Comparison of ENCODE assay signal across 9 cellular contexts in genomic region chr14:24674204-24674970, GRCh38. TPM values are rescaled to one million over a fixed set of nuclear protein-coding genes. Genes with fewer than 3 reads are reported as not detected.
DNase-seq lines count a peak whose midpoint lies in the region; ATAC-seq and TF ChIP-seq lines count a peak whose summit lies in the region.
"Had no signal": no experiment of that assay in that cellular context is flagged by ENCODE, and none has a peak within 500 bp of the region (broad histone marks: within the 10 kb centered on the region; RNA-seq: fewer than 3 reads in every experiment).

No MANE protein-coding gene starts in this region.

- peak overlapping the region; percentile 94 for H3K27ac Mint-ChIP-seq in CD8-positive, alpha-beta T cell
- peak overlapping the region; percentile 95 for H3K27ac Mint-ChIP-seq in activated T-helper 17 cell treated with anti-CD3 and anti-CD28 coated beads, Interleukin-2, amount 50 U/mL, for 72 hours
- H3K27ac Mint-ChIP-seq: nephron had no signal

- no peaks in the 10 kb centered on the region for H3K9me3 ChIP-seq in CD8-positive, alpha-beta T cell (ENCODE audit: low read length)

- H3K27ac ChIP-seq in CD8-positive, alpha-beta T cell (ENCODE audit: low read depth, low read length): peak overlapping the region; percentile 27

- H3K4me1 Mint-ChIP-seq in CD8-positive, alpha-beta T cell (ENCODE audit: low read depth): peaks cover 63% of the 10 kb centered on the region
- H3K4me1 Mint-ChIP-seq in activated T-helper 17 cell treated with anti-CD3 and anti-CD28 coated beads, Interleukin-2, amount 50 U/mL, for 72 hours: peaks cover 32% of the 10 kb centered on the region

- H3K27me3 ChIP-seq in CD8-positive, alpha-beta T cell (ENCODE audit: insufficient read depth, low read length): no peaks in the 10 kb centered on the region

- CTCF ChIA-PET in CD8-positive, alpha-beta T cell (lab: Charles Lee): interaction anchor here (0.6 to 2.6 kb wide), 8 partner anchors 10 to 243 kb away, joined by 3 to 11 read pairs (median 4); no protein-coding TSS in a partner anchor

- no peak for TF ChIP-seq CTCF in CD8-positive, alpha-beta T cell (IDR thresholded peaks at IDR 0.05)

- POLR2A ChIA-PET in CD8-positive, alpha-beta T cell (lab: Charles Lee): interaction anchor here (1.0 to 1.4 kb wide), 5 partner anchors 11 to 69 kb away, joined by 3 to 9 read pairs (median 4); partner anchors contain the start of gene GZMH

- intact Hi-C loops in CD8-positive, alpha-beta T cell (cut with DNase I, micrococcal nuclease): loop anchor here (10.0 kb wide), 2 partner anchors 230 to 340 kb away; partner anchors contain the start of genes ADCY4 (in 2 of the 2), RIPK3 (in 2 of the 2) and SDR39U1 (in 1 of the 2)

- no peaks in the 10 kb centered on the region for H3K36me3 ChIP-seq in CD8-positive, alpha-beta T cell (ENCODE audit: insufficient read depth, low read length)

- peak overlapping the region; percentile 21 for H3K4me3 ChIP-seq in CD8-positive, alpha-beta T cell (ENCODE audit: low read depth, low read length)

- ATAC-seq in CD8-positive, alpha-beta T cell: peak; percentile 42
- ATAC-seq in GM19455 (IDR thresholded peaks at IDR 0.05; ENCODE audit: unreplicated experiment) (peak; percentile 55), HG03469 (IDR thresholded peaks at IDR 0.05; ENCODE audit: unreplicated experiment) (peak; percentile 45)
- ATAC-seq in activated T-helper 17 cell treated with anti-CD3 and anti-CD28 coated beads, Interleukin-2, amount 50 U/mL, for 72 hours (replicated peaks): peak; percentile 63

- peak overlapping the region; percentile 75 for H3K4me3 Mint-ChIP-seq in CD8-positive, alpha-beta T cell
- peak overlapping the region; percentile 76 for H3K4me3 Mint-ChIP-seq in activated T-helper 17 cell treated with anti-CD3 and anti-CD28 coated beads, Interleukin-2, amount 50 U/mL, for 72 hours
- H3K4me3 Mint-ChIP-seq: nephron had no signal

- H3K36me3 Mint-ChIP-seq in CD8-positive, alpha-beta T cell: no peaks in the 10 kb centered on the region
- peaks cover 5% of the 10 kb centered on the region for H3K36me3 Mint-ChIP-seq in activated T-helper 17 cell treated with anti-CD3 and anti-CD28 coated beads, Interleukin-2, amount 50 U/mL, for 72 hours (ENCODE audit: low read depth)

- DNase-seq in CD8-positive, alpha-beta T cell: peak in 4 of 7 experiments; percentile 20 to 56 (median 40)
- DNase-seq in NCI-H2227 treated with DMSO at 0.1 percent for 48 hours (lab: John Stamatoyannopoulos, UW): no peak
- DNase-seq in HT-29 (ENCODE audit: low spot score): no peak
- no peak for DNase-seq in GDM1 (lab: John Stamatoyannopoulos, UW)
- DNase-seq in SKM-1 treated with dmso at 0.1 percent for 144 hours (lab: John Stamatoyannopoulos, UW; ENCODE audit: unreplicated experiment): no peak

- H3K4me1 ChIP-seq in CD8-positive, alpha-beta T cell (ENCODE audit: insufficient read depth, low read length): peaks cover 38% of the 10 kb centered on the region

- no peaks in the 10 kb centered on the region for H3K27me3 Mint-ChIP-seq in CD8-positive, alpha-beta T cell (ENCODE audit: low read depth)
- H3K27me3 Mint-ChIP-seq in activated T-helper 17 cell treated with anti-CD3 and anti-CD28 coated beads, Interleukin-2, amount 50 U/mL, for 72 hours: no peaks in the 10 kb centered on the region

- H3K9me3 Mint-ChIP-seq in CD8-positive, alpha-beta T cell: peaks cover 6% of the 10 kb centered on the region
- H3K9me3 Mint-ChIP-seq in activated T-helper 17 cell treated with anti-CD3 and anti-CD28 coated beads, Interleukin-2, amount 50 U/mL, for 72 hours: no peaks in the 10 kb centered on the region
- H3K9me3 Mint-ChIP-seq: nephron had no signal

RNA-seq across cellular contexts. Expression of gene GZMB, which starts 40.4 kb away (rescaled TPM):
- 1 to 10 TPM; 5.4 to 5.8 TPM for total RNA-seq in CD8-positive, alpha-beta T cell
- total RNA-seq in activated T-helper 17 cell treated with anti-CD3 and anti-CD28 coated beads, Interleukin-2, amount 50 U/mL, for 72 hours: 1,000 to 10,000 TPM; 1,048 to 1,422 TPM
- total RNA-seq in HT-29 (2014; rRNA removed; shearing (Covaris generic)): not detected in 2 replicates

Comparison
In these comparisons a context has a peak if more than half of its experiments do, and no peak if none do; other contexts are left out.
1. DNase-seq: peak in CD8-positive, alpha-beta T cell (4 of 7); none in NCI-H2227 treated with DMSO at 0.1 percent for 48 hours (single experiment), HT-29 (single experiment), GDM1 (single experiment) and SKM-1 treated with dmso at 0.1 percent for 144 hours (single experiment).
2. RNA of gene GZMB, which starts 40.4 kb away (total RNA-seq): 1,048 to 1,422 TPM in activated T-helper 17 cell treated with anti-CD3 and anti-CD28 coated beads, Interleukin-2, amount 50 U/mL, for 72 hours; 5.4 to 5.8 TPM in CD8-positive, alpha-beta T cell and not detected in HT-29; every median in the first group is over 100 times any median in the second.
3. Peak in every context shown above with its lines, with median percentiles within 50 percentile points of each other: ATAC-seq.